1 cellular context compared by ENCODE assay signal in the genomic region with DNA sequence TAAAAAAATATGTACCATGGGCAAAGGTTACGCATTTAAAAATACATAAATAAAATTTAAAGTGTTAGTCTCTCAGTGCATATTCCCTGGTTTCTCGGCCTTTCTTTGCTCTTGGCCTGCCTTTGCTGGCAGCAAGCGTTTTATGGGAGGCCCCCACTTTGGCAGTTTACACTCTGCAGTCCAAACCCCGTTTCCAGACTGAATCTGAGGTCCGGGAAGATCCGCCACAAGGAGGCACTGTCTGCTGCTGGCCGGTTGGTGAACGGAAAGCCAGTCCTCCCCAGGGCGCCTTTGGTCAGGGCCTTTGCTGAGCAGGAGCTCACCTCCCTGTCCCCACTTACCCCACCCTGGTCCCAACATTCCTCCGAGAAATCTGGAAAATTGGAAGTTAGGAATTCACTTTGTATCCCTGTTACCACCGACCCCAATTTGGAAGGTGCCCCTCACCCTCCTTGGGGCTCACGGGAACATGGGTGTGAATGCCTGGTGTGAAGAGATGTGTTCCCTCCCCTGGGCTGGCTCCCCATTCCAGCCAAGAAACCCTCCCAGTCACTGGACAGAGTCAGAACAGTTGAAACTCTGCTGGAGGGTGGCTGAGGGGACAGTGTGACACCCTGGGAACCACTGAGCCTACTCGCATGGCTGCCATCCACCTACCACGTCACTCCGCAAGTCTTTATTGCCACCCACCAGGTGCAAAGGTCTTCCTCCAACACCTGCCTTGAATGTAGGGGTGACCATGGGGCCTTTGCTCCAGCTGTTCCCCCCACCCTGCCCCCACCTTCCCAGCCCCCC.
TF ChIP-seq lines count a peak whose summit lies in the region.

No MANE protein-coding gene starts in this region.

TF ChIP-seq in GM23338, 12 proteins besides CTCF, POLR2A, EP300 and RAD21 (continued from another document):
- TF ChIP-seq, protein P1, sequence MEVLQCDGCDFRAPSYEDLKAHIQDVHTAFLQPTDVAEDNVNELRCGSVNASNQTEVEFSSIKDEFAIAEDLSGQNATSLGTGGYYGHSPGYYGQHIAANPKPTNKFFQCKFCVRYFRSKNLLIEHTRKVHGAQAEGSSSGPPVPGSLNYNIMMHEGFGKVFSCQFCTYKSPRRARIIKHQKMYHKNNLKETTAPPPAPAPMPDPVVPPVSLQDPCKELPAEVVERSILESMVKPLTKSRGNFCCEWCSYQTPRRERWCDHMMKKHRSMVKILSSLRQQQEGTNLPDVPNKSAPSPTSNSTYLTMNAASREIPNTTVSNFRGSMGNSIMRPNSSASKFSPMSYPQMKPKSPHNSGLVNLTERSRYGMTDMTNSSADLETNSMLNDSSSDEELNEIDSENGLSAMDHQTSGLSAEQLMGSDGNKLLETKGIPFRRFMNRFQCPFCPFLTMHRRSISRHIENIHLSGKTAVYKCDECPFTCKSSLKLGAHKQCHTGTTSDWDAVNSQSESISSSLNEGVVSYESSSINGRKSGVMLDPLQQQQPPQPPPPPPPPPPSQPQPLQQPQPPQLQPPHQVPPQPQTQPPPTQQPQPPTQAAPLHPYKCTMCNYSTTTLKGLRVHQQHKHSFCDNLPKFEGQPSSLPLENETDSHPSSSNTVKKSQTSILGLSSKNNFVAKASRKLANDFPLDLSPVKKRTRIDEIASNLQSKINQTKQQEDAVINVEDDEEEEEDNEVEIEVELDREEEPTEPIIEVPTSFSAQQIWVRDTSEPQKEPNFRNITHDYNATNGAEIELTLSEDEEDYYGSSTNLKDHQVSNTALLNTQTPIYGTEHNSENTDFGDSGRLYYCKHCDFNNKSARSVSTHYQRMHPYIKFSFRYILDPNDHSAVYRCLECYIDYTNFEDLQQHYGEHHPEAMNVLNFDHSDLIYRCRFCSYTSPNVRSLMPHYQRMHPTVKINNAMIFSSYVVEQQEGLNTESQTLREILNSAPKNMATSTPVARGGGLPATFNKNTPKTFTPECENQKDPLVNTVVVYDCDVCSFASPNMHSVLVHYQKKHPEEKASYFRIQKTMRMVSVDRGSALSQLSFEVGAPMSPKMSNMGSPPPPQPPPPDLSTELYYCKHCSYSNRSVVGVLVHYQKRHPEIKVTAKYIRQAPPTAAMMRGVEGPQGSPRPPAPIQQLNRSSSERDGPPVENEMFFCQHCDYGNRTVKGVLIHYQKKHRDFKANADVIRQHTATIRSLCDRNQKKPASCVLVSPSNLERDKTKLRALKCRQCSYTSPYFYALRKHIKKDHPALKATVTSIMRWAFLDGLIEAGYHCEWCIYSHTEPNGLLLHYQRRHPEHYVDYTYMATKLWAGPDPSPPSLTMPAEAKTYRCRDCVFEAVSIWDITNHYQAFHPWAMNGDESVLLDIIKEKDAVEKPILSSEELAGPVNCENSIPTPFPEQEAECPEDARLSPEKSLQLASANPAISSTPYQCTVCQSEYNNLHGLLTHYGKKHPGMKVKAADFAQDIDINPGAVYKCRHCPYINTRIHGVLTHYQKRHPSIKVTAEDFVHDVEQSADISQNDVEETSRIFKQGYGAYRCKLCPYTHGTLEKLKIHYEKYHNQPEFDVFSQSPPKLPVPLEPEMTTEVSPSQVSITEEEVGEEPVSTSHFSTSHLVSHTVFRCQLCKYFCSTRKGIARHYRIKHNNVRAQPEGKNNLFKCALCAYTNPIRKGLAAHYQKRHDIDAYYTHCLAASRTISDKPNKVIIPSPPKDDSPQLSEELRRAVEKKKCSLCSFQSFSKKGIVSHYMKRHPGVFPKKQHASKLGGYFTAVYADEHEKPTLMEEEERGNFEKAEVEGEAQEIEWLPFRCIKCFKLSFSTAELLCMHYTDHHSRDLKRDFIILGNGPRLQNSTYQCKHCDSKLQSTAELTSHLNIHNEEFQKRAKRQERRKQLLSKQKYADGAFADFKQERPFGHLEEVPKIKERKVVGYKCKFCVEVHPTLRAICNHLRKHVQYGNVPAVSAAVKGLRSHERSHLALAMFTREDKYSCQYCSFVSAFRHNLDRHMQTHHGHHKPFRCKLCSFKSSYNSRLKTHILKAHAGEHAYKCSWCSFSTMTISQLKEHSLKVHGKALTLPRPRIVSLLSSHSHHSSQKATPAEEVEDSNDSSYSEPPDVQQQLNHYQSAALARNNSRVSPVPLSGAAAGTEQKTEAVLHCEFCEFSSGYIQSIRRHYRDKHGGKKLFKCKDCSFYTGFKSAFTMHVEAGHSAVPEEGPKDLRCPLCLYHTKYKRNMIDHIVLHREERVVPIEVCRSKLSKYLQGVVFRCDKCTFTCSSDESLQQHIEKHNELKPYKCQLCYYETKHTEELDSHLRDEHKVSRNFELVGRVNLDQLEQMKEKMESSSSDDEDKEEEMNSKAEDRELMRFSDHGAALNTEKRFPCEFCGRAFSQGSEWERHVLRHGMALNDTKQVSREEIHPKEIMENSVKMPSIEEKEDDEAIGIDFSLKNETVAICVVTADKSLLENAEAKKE (CRISPR knock-in tag; IDR thresholded peaks at IDR 0.05): no peak
- TF ChIP-seq, protein P2, sequence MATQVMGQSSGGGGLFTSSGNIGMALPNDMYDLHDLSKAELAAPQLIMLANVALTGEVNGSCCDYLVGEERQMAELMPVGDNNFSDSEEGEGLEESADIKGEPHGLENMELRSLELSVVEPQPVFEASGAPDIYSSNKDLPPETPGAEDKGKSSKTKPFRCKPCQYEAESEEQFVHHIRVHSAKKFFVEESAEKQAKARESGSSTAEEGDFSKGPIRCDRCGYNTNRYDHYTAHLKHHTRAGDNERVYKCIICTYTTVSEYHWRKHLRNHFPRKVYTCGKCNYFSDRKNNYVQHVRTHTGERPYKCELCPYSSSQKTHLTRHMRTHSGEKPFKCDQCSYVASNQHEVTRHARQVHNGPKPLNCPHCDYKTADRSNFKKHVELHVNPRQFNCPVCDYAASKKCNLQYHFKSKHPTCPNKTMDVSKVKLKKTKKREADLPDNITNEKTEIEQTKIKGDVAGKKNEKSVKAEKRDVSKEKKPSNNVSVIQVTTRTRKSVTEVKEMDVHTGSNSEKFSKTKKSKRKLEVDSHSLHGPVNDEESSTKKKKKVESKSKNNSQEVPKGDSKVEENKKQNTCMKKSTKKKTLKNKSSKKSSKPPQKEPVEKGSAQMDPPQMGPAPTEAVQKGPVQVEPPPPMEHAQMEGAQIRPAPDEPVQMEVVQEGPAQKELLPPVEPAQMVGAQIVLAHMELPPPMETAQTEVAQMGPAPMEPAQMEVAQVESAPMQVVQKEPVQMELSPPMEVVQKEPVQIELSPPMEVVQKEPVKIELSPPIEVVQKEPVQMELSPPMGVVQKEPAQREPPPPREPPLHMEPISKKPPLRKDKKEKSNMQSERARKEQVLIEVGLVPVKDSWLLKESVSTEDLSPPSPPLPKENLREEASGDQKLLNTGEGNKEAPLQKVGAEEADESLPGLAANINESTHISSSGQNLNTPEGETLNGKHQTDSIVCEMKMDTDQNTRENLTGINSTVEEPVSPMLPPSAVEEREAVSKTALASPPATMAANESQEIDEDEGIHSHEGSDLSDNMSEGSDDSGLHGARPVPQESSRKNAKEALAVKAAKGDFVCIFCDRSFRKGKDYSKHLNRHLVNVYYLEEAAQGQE (IDR thresholded peaks at IDR 0.05; ENCODE audit: unreplicated experiment): no peak
TF ChIP-seq in GM23338: peak in this region for 0.
